In genomic region chr13:78309497-78310180, GRCh38 we compare ENCODE assay signal across 1 cellular context.
TF ChIP-seq lines count a peak whose summit lies in the region.

No MANE protein-coding gene starts in this region.

TF ChIP-seq in WTC11, 78 proteins besides CTCF, POLR2A, EP300 and RAD21 (continued from another document):
- TF ChIP-seq ZNF532 (CRISPR knock-in tag; IDR thresholded peaks at IDR 0.05; ENCODE audit: borderline replicate concordance) = no peak
- no peak for TF ChIP-seq EMX1 (CRISPR knock-in tag; IDR thresholded peaks at IDR 0.05)
- no peak for TF ChIP-seq MYBL2 (CRISPR knock-in tag; IDR thresholded peaks at IDR 0.05)
- no peak for TF ChIP-seq GABPB1 (CRISPR knock-in tag; IDR thresholded peaks at IDR 0.05)
- TF ChIP-seq TP53 (CRISPR knock-in tag; IDR thresholded peaks at IDR 0.05) = no peak
- no peak for TF ChIP-seq ZNF396 (CRISPR knock-in tag; IDR thresholded peaks at IDR 0.05; ENCODE audit: borderline replicate concordance)
- no peak for TF ChIP-seq RELA (CRISPR knock-in tag; IDR thresholded peaks at IDR 0.05; ENCODE audit: borderline replicate concordance)
- TF ChIP-seq CDX4 (CRISPR knock-in tag; IDR thresholded peaks at IDR 0.05; ENCODE audit: borderline replicate concordance) = no peak
- TF ChIP-seq IRF2 (CRISPR knock-in tag; IDR thresholded peaks at IDR 0.05; ENCODE audit: borderline replicate concordance, low read depth) = no peak
- no peak for TF ChIP-seq NR2C2 (CRISPR knock-in tag; IDR thresholded peaks at IDR 0.05)
- TF ChIP-seq ZNF121 (CRISPR knock-in tag; IDR thresholded peaks at IDR 0.05) = no peak
- TF ChIP-seq ZNF416 (CRISPR knock-in tag; IDR thresholded peaks at IDR 0.05) = no peak
- no peak for TF ChIP-seq CREM (CRISPR knock-in tag; IDR thresholded peaks at IDR 0.05)
- TF ChIP-seq E2F1 (CRISPR knock-in tag; IDR thresholded peaks at IDR 0.05) = no peak
TF ChIP-seq in WTC11: peak in this region for 0.
